In genomic region chr14:89669209-89669608, GRCh38 we compare ENCODE assay signal across 12 cellular contexts.
DNase-seq lines count a peak whose midpoint lies in the region; ATAC-seq and TF ChIP-seq lines count a peak whose summit lies in the region.
"Had no signal": no experiment of that assay in that cellular context is flagged by ENCODE, and none has a peak within 500 bp of the region (broad histone marks: within the 10 kb centered on the region; RNA-seq: fewer than 3 reads in every experiment).

No MANE protein-coding gene starts in this region.

- H3K27ac Mint-ChIP-seq in activated CD4-positive, alpha-beta memory T cell treated with anti-CD3 and anti-CD28 coated beads for 36 hours = no peak overlapping the region
- H3K27ac Mint-ChIP-seq: activated B cell treated with CpG ODN at 0.5 μM for 24 hours, type B pancreatic cell had no signal

- no peak overlapping the region for H3K4me3 Mint-ChIP-seq in activated CD4-positive, alpha-beta memory T cell treated with anti-CD3 and anti-CD28 coated beads for 36 hours
- H3K4me3 Mint-ChIP-seq: activated B cell treated with CpG ODN at 0.5 μM for 24 hours, type B pancreatic cell had no signal

- peak; percentile 51 for ATAC-seq in GM21360 (IDR thresholded peaks at IDR 0.05; ENCODE audit: unreplicated experiment)
- no peak for ATAC-seq in omental fat pad (ENCODE audit: low FRiP score)
- ATAC-seq in HG02588 (IDR thresholded peaks at IDR 0.05; ENCODE audit: unreplicated experiment) = no peak
- ATAC-seq: foreskin keratinocyte had no signal

- intact Hi-C loops in activated CD4-positive, alpha-beta memory T cell treated with anti-CD3 and anti-CD28 coated beads for 36 hours (cut with micrococcal nuclease) = no loop called here

- peaks cover 26% of the 10 kb centered on the region for H3K4me1 Mint-ChIP-seq in activated CD4-positive, alpha-beta memory T cell treated with anti-CD3 and anti-CD28 coated beads for 36 hours (ENCODE audit: low read depth)

- no peak for TF ChIP-seq CTCF in omental fat pad (IDR thresholded peaks at IDR 0.05)

- CTCF ChIA-PET in activated CD4-positive, alpha-beta memory T cell treated with anti-CD3 and anti-CD28 coated beads for 36 hours (lab: Charles Lee) = no interaction called here

- H3K36me3 Mint-ChIP-seq in activated CD4-positive, alpha-beta memory T cell treated with anti-CD3 and anti-CD28 coated beads for 36 hours = peaks cover 1% of the 10 kb centered on the region

- H3K27me3 Mint-ChIP-seq in activated CD4-positive, alpha-beta memory T cell treated with anti-CD3 and anti-CD28 coated beads for 36 hours = no peaks in the 10 kb centered on the region
- H3K27me3 Mint-ChIP-seq: activated B cell treated with CpG ODN at 0.5 μM for 24 hours, type B pancreatic cell had no signal

- POLR2A ChIA-PET in activated CD4-positive, alpha-beta memory T cell treated with anti-CD3 and anti-CD28 coated beads for 36 hours (lab: Charles Lee) = no interaction called here

- H3K9me3 Mint-ChIP-seq in activated CD4-positive, alpha-beta memory T cell treated with anti-CD3 and anti-CD28 coated beads for 36 hours = peaks cover 7% of the 10 kb centered on the region

- DNase-seq in C1 segment of cervical spinal cord (lab: John Stamatoyannopoulos, UW) (peak in 8 of 14 donors; percentile 1 to 44 (median 36)), mucosa of gallbladder (ENCODE audit: low spot score) (peak; percentile 22), omental fat pad (ENCODE audit: low spot score) (no peak), NCI-H2107 (lab: John Stamatoyannopoulos, UW) (no peak), HK-2 (ENCODE audit: unreplicated experiment) (no peak)
- DNase-seq in activated CD4-positive, alpha-beta memory T cell treated with anti-CD3 and anti-CD28 coated beads for 36 hours = peak; percentile 35
- DNase-seq: activated B cell treated with CpG ODN at 0.5 μM for 24 hours, foreskin keratinocyte, MM.1S had no signal

Comparison
In these comparisons a context has a peak if more than half of its experiments do, and no peak if none do; other contexts are left out.
1. DNase-seq: peak in C1 segment of cervical spinal cord (8 of 14), activated CD4-positive, alpha-beta memory T cell treated with anti-CD3 and anti-CD28 coated beads for 36 hours (single experiment) and mucosa of gallbladder (single experiment); none in omental fat pad (single experiment), NCI-H2107 (single experiment) and HK-2 (single experiment).